Comparison of ENCODE assay signal across 10 cellular contexts in the genomic region with DNA sequence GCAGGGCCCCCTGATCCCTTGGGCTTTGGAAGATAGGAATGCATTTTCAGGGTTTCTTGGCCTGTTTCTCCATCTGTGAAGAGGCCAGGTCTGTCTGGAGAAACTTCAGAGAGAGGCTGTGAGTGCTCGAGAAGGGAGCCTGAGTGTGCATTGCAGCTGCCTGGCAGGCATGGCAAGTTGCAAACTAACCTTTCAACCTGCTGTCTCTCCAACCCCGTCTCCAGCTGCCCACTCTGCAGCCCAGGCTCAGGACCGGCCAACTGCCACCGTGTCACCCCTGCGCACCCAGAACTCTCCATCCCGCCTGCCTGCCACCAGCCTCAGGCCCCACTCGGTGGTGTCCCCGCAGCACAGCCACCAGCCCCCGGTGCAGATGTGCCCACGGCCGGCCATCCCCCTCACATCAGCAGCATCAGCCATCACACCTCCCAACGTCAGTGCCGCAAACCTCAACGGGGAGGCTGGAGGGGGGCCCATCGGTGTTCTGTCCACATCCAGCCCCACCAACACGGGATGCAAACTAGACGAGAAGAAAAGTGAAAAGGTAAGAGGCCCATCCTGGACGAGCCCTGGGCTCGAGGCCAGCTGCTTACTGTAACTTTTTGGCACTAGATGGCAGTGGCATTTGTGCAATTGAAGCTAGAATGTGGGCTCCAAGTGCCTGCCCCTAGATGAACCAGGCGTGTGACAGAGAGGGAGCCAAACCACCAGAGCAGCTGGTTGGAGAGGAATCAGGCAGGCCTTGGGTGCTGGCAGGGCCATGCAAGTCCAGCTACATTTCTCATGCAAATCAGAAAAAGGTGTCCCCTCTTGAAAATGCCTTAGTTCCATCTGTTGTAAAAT.
DNase-seq lines count a peak whose midpoint lies in the region; ATAC-seq, FAIRE-seq and TF ChIP-seq lines count a peak whose summit lies in the region.
"Had no signal": no experiment of that assay in that cellular context is flagged by ENCODE, and none has a peak within 500 bp of the region (broad histone marks: within the 10 kb centered on the region; RNA-seq: fewer than 3 reads in every experiment).

No MANE protein-coding gene starts in this region.

- H3K4me3 Mint-ChIP-seq in type B pancreatic cell = no peak overlapping the region
- no peak overlapping the region for H3K4me3 Mint-ChIP-seq in activated CD8-positive, alpha-beta T cell treated with anti-CD3 and anti-CD28 coated beads for 36 hours

- intact Hi-C loops in pancreas (cut with DNase I) = no loop called here
- intact Hi-C loops in activated CD8-positive, alpha-beta T cell treated with anti-CD3 and anti-CD28 coated beads for 36 hours (cut with micrococcal nuclease) = no loop called here

- FAIRE-seq in pancreas (lab: Jason Lieb, UNC) (no peak), H54 (lab: Jason Lieb, UNC) (no peak)

- H3K27ac ChIP-seq in cingulate gyrus (ENCODE audit: low read depth, low read length) = peak overlapping the region; percentile 54
- no peak overlapping the region for H3K27ac ChIP-seq in pancreas
- H3K27ac ChIP-seq in brain microvascular endothelial cell = no peak overlapping the region
- H3K27ac ChIP-seq: SK-N-MC had no signal

- H3K4me1 Mint-ChIP-seq in type B pancreatic cell (ENCODE audit: unreplicated experiment) = peaks cover 25% of the 10 kb centered on the region
- H3K4me1 Mint-ChIP-seq in activated CD8-positive, alpha-beta T cell treated with anti-CD3 and anti-CD28 coated beads for 36 hours (ENCODE audit: low read depth) = no peaks in the 10 kb centered on the region

- TF ChIP-seq POLR2A in H54 (IDR thresholded peaks at IDR 0.05; ENCODE audit: low read depth, low read length) = no peak

- TF ChIP-seq CTCF in pancreas (IDR thresholded peaks at IDR 0.05) (no peak), brain microvascular endothelial cell (IDR thresholded peaks at IDR 0.05; ENCODE audit: low read depth, low read length, missing control alignments) (no peak), type B pancreatic cell (conservative IDR thresholded peaks at IDR 0.05) (no peak)
- no peak for TF ChIP-seq CTCF in activated CD8-positive, alpha-beta T cell treated with anti-CD3 and anti-CD28 coated beads for 36 hours (IDR thresholded peaks at IDR 0.05)

- DNase-seq in EH (ENCODE audit: low read depth) (peak; percentile 45), NCI-H2029 treated with DMSO at 0.1 percent for 48 hours (lab: John Stamatoyannopoulos, UW) (peak; percentile 82), pancreas (peak in 3 of 6 donors; percentile 16 to 51 (median 29)), H54 (ENCODE audit: insufficient read length, low spot score) (no peak), brain microvascular endothelial cell (no peak), type B pancreatic cell (ENCODE audit: extremely low spot score, unreplicated experiment) (no peak)
- DNase-seq in activated CD8-positive, alpha-beta T cell treated with anti-CD3 and anti-CD28 coated beads for 36 hours = no peak
- DNase-seq: DND-41 had no signal

- no peaks in the 10 kb centered on the region for H3K9me3 ChIP-seq in pancreas

- no peaks in the 10 kb centered on the region for H3K36me3 ChIP-seq in pancreas
- H3K36me3 ChIP-seq in brain microvascular endothelial cell (replicated peaks) = no peaks in the 10 kb centered on the region

- in situ Hi-C loops in brain microvascular endothelial cell (cut with HindIII; ENCODE audit: low pct_ligation_motif_present, low sequenced_read_pairs) = no loop called here

- CTCF ChIA-PET in activated CD8-positive, alpha-beta T cell treated with anti-CD3 and anti-CD28 coated beads for 36 hours (lab: Charles Lee) = no interaction called here

- POLR2A ChIA-PET in activated CD8-positive, alpha-beta T cell treated with anti-CD3 and anti-CD28 coated beads for 36 hours (lab: Charles Lee) = no interaction called here

- peaks cover 2% of the 10 kb centered on the region for H3K27me3 Mint-ChIP-seq in type B pancreatic cell
- no peaks in the 10 kb centered on the region for H3K27me3 Mint-ChIP-seq in activated CD8-positive, alpha-beta T cell treated with anti-CD3 and anti-CD28 coated beads for 36 hours

- H3K4me3 ChIP-seq in pancreas = no peak overlapping the region
- no peak overlapping the region for H3K4me3 ChIP-seq in brain microvascular endothelial cell (ENCODE audit: low read depth, low read length)
- H3K4me3 ChIP-seq: SK-N-MC had no signal

- 68 to 74% methylated on average over 20 of the region's 20 CpGs for WGBS in pancreas, 2 donors

- peaks cover 9% of the 10 kb centered on the region for H3K9me3 Mint-ChIP-seq in type B pancreatic cell
- peaks cover 12% of the 10 kb centered on the region for H3K9me3 Mint-ChIP-seq in activated CD8-positive, alpha-beta T cell treated with anti-CD3 and anti-CD28 coated beads for 36 hours

- peak in 3 of 4 donors; percentile 62 to 68 (median 65) for ATAC-seq in pancreas
- ATAC-seq in activated CD8-positive, alpha-beta T cell treated with anti-CD3 and anti-CD28 coated beads for 36 hours = no peak

- H3K27ac Mint-ChIP-seq in type B pancreatic cell = no peak overlapping the region
- no peak overlapping the region for H3K27ac Mint-ChIP-seq in activated CD8-positive, alpha-beta T cell treated with anti-CD3 and anti-CD28 coated beads for 36 hours

- peaks cover 9% of the 10 kb centered on the region for H3K36me3 Mint-ChIP-seq in type B pancreatic cell
- H3K36me3 Mint-ChIP-seq in activated CD8-positive, alpha-beta T cell treated with anti-CD3 and anti-CD28 coated beads for 36 hours (ENCODE audit: low read depth) = peaks cover 12% of the 10 kb centered on the region

- no peaks in the 10 kb centered on the region for H3K4me1 ChIP-seq in pancreas

- H3K27me3 ChIP-seq in pancreas = no peaks in the 10 kb centered on the region
- no peaks in the 10 kb centered on the region for H3K27me3 ChIP-seq in brain microvascular endothelial cell (replicated peaks)

Comparison
In these comparisons a context has a peak if more than half of its experiments do, and no peak if none do; other contexts are left out.
1. DNase-seq: peak in EH (single experiment) and NCI-H2029 treated with DMSO at 0.1 percent for 48 hours (single experiment); none in H54 (single experiment), brain microvascular endothelial cell (single experiment), type B pancreatic cell (single experiment) and activated CD8-positive, alpha-beta T cell treated with anti-CD3 and anti-CD28 coated beads for 36 hours (single experiment).